Comparison of ENCODE assay signal across 11 cellular contexts in the genomic region with DNA sequence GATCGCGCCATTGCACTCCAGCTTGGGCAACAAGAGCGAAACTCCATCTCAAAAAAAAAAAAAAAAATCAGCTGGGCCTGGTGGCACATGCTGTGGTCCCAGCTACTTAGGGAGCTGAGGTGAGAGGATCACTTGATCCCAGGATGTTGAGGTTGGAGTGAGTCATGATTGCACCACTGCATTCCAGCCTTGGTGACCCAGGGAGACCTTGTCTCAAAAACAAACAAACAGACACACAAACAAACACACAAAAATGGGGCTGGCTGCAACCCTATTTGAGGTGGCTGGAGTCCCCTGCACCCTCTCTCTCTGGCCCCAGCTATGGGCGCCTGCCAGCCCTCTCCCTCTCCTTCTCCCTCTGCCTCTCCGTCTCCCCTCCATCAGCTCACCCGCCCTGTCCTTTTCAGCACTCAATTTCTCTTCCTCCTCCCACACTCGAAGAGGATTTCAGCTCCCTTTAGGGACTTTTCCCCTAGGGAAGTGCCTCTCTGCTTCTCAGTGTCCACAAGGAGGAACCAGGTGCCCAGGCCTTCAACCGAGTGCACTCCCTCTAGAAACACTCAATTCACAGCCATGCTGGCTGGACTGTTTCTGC. TPM values are rescaled to one million over a fixed set of nuclear protein-coding genes. Genes with fewer than 3 reads are reported as not detected.
DNase-seq lines count a peak whose midpoint lies in the region; ATAC-seq and TF ChIP-seq lines count a peak whose summit lies in the region.
"Had no signal": no experiment of that assay in that cellular context is flagged by ENCODE, and none has a peak within 500 bp of the region (broad histone marks: within the 10 kb centered on the region; RNA-seq: fewer than 3 reads in every experiment).

No MANE protein-coding gene starts in this region.

- no peak overlapping the region for H3K27ac ChIP-seq in A673 (ENCODE audit: low read depth, low read length, poor library complexity, severe bottlenecking)
- H3K27ac ChIP-seq: SJCRH30 had no signal

- no peak overlapping the region for H3K4me3 ChIP-seq in A673 (ENCODE audit: low read depth, low read length, poor library complexity, severe bottlenecking)
- H3K4me3 ChIP-seq: SJCRH30 had no signal

- H3K36me3 Mint-ChIP-seq in stimulated activated naive B cell treated with anti-CD40 and anti-IgM and Interleukin-4, amounts not matched to agents 10 μg/mL and 1 μg/mL and 100 μg/mL, for 72 hours, result no peaks in the 10 kb centered on the region
- H3K36me3 Mint-ChIP-seq: activated naive CD8-positive, alpha-beta T cell had no signal

- CTCF ChIA-PET in A673 (lab: Charles Lee), result interaction anchor here (0.7 to 0.9 kb wide), 2 partner anchors 41 to 129 kb away, joined by 3 to 5 read pairs; no protein-coding TSS in a partner anchor

- H3K4me1 ChIP-seq in A673 (ENCODE audit: insufficient read depth, low read length, poor library complexity, severe bottlenecking), result peaks cover 15% of the 10 kb centered on the region

- no peaks in the 10 kb centered on the region for H3K27me3 ChIP-seq in A673 (replicated peaks; ENCODE audit: insufficient read depth, low read depth, low read length, poor library complexity)
- H3K27me3 ChIP-seq: SJCRH30 had no signal

- H3K9me3 ChIP-seq in A673 (ENCODE audit: low read depth, low read length, poor library complexity, severe bottlenecking), result no peaks in the 10 kb centered on the region
- H3K9me3 ChIP-seq: SJCRH30 had no signal

- peaks cover 11 to 15% of the 10 kb centered on the region in 2 donors for H3K4me1 Mint-ChIP-seq in stimulated activated naive B cell treated with anti-CD40 and anti-IgM and Interleukin-4, amounts not matched to agents 10 μg/mL and 1 μg/mL and 100 μg/mL, for 72 hours

- TF ChIP-seq CTCF in A673 (conservative IDR thresholded peaks at IDR 0.05; ENCODE audit: low read depth, low read length), result no peak

- ATAC-seq in stimulated activated naive B cell treated with anti-CD40 and anti-IgM and Interleukin-4, amounts not matched to agents 10 μg/mL and 1 μg/mL and 100 μg/mL, for 72 hours (replicated peaks), result no peak
- no peak for ATAC-seq in GM21737 (IDR thresholded peaks at IDR 0.05; ENCODE audit: unreplicated experiment)

- peaks cover 5 to 37% of the 10 kb centered on the region in 2 donors for H3K27me3 Mint-ChIP-seq in stimulated activated naive B cell treated with anti-CD40 and anti-IgM and Interleukin-4, amounts not matched to agents 10 μg/mL and 1 μg/mL and 100 μg/mL, for 72 hours
- H3K27me3 Mint-ChIP-seq: activated naive CD8-positive, alpha-beta T cell had no signal

- H3K4me3 Mint-ChIP-seq in stimulated activated naive B cell treated with anti-CD40 and anti-IgM and Interleukin-4, amounts not matched to agents 10 μg/mL and 1 μg/mL and 100 μg/mL, for 72 hours, result no peak overlapping the region
- H3K4me3 Mint-ChIP-seq: activated naive CD8-positive, alpha-beta T cell had no signal

- H3K36me3 ChIP-seq in A673 (ENCODE audit: insufficient read depth, low read length, poor library complexity, severe bottlenecking), result no peaks in the 10 kb centered on the region
- H3K36me3 ChIP-seq: SJCRH30 had no signal

- POLR2A ChIA-PET in A673 (lab: Charles Lee; ENCODE audit: low non-redundant PET), result no interaction called here

- peak; percentile 19 for DNase-seq in NCI-H1092 treated with DMSO at 0.1 percent for 48 hours (lab: John Stamatoyannopoulos, UW)
- DNase-seq in NCI-H1092 (lab: John Stamatoyannopoulos, UW), result no peak
- peak; percentile 80 for DNase-seq in RKO (ENCODE audit: low spot score)
- peak; percentile 46 for DNase-seq in fibroblast of peridontal ligament (ENCODE audit: extremely low read depth)
- no peak for DNase-seq in stimulated activated naive B cell treated with anti-CD40 and anti-IgM and Interleukin-4, amounts not matched to agents 10 μg/mL and 1 μg/mL and 100 μg/mL, for 72 hours
- DNase-seq in NCI-H1930 (lab: John Stamatoyannopoulos, UW), result no peak
- no peak for DNase-seq in A673 (ENCODE audit: low spot score)
- DNase-seq: SJCRH30; stimulated activated CD4-positive, alpha-beta T cell treated with anti-CD3 and anti-CD28 coated beads, Interleukin-4, amount 100 ng/mL, for 1 hour had no signal

- no peaks in the 10 kb centered on the region for H3K9me3 Mint-ChIP-seq in stimulated activated naive B cell treated with anti-CD40 and anti-IgM and Interleukin-4, amounts not matched to agents 10 μg/mL and 1 μg/mL and 100 μg/mL, for 72 hours

- intact Hi-C loops in A673 (cut with micrococcal nuclease; ENCODE audit: unreplicated experiment), result no loop called here

- peak overlapping the region; percentile 15 for H3K27ac Mint-ChIP-seq in stimulated activated naive B cell treated with anti-CD40 and anti-IgM and Interleukin-4, amounts not matched to agents 10 μg/mL and 1 μg/mL and 100 μg/mL, for 72 hours
- H3K27ac Mint-ChIP-seq: activated naive CD8-positive, alpha-beta T cell had no signal

- no TSS peak for BruUV-seq in A673 (replicated peaks; lab: Mats Ljungman, UMichigan)

RNA-seq across cellular contexts. Expression of a gene that starts 17.5 kb away (rescaled TPM):
- 41.5 and 42.4 TPM in 2 replicates for total RNA-seq in A673 (2021)

RNA-seq across cellular contexts. Expression of a gene that starts 25.5 kb away (rescaled TPM):
- 10.6 and 15.4 TPM in 2 replicates for total RNA-seq in A673 (2021)

RNA-seq across cellular contexts. Expression of a gene that starts 48.5 kb away (rescaled TPM):
- 0.11 TPM in 1 of 2 replicates, not detected in the other for total RNA-seq in A673 (2021)

Comparison
In these comparisons a context has a peak if more than half of its experiments do, and no peak if none do; other contexts are left out.
1. DNase-seq: peak in NCI-H1092 treated with DMSO at 0.1 percent for 48 hours (single experiment), RKO (single experiment) and fibroblast of peridontal ligament (single experiment); none in NCI-H1092 (single experiment), stimulated activated naive B cell treated with anti-CD40 and anti-IgM and Interleukin-4, amounts not matched to agents 10 μg/mL and 1 μg/mL and 100 μg/mL, for 72 hours (single experiment), NCI-H1930 (0 of 2) and A673 (single experiment).